ENCODE assay signal across 7 cellular contexts in genomic region chr10:88881335-88881734, GRCh38. TPM values are rescaled to one million over a fixed set of nuclear protein-coding genes. Genes with fewer than 3 reads are reported as not detected.
DNase-seq lines count a peak whose midpoint lies in the region; ATAC-seq and TF ChIP-seq lines count a peak whose summit lies in the region.

No MANE protein-coding gene starts in this region.

- DNase-seq in HFFc6: no peak
- DNase-seq in activated B cell treated with CpG ODN at 0.5 μM for 24 hours: no peak
- no peak for DNase-seq in stimulated activated naive CD8-positive, alpha-beta T cell treated with anti-CD3 and anti-CD28 coated beads, Interleukin-15, amount 100 ng/mL, for 72 hours
- no peak for DNase-seq in AG08395 (ENCODE audit: low spot score)
- DNase-seq in DMS153 (lab: John Stamatoyannopoulos, UW): no peak

- peak overlapping the region; percentile 77 for H3K4me3 ChIP-seq in iPS-11a (ENCODE audit: low read depth, low read length)

- H3K4me3 Mint-ChIP-seq in HFFc6 (peak overlapping the region; percentile 98), activated B cell treated with CpG ODN at 0.5 μM for 24 hours (peak overlapping the region; percentile 96)
- H3K4me3 Mint-ChIP-seq in stimulated activated naive CD8-positive, alpha-beta T cell treated with anti-CD3 and anti-CD28 coated beads, Interleukin-15, amount 100 ng/mL, for 72 hours: peak overlapping the region; percentile 91 to 99

- TF ChIP-seq CTCF in HFFc6 (IDR thresholded peaks at IDR 0.05) (no peak), activated B cell treated with CpG ODN at 0.5 μM for 24 hours (IDR thresholded peaks at IDR 0.05) (no peak)

- H3K27ac Mint-ChIP-seq in HFFc6: peak overlapping the region; percentile 95
- H3K27ac Mint-ChIP-seq in activated B cell treated with CpG ODN at 0.5 μM for 24 hours: peak overlapping the region; percentile 99
- peak overlapping the region; percentile 97 for H3K27ac Mint-ChIP-seq in stimulated activated naive CD8-positive, alpha-beta T cell treated with anti-CD3 and anti-CD28 coated beads, Interleukin-15, amount 100 ng/mL, for 72 hours

- H3K36me3 Mint-ChIP-seq in HFFc6 (ENCODE audit: low read depth) (peaks cover 48% of the 10 kb centered on the region), activated B cell treated with CpG ODN at 0.5 μM for 24 hours (ENCODE audit: low read depth) (peaks cover 14% of the 10 kb centered on the region)

- H3K27me3 Mint-ChIP-seq in HFFc6 (ENCODE audit: insufficient read depth) (no peaks in the 10 kb centered on the region), activated B cell treated with CpG ODN at 0.5 μM for 24 hours (no peaks in the 10 kb centered on the region)
- no peaks in the 10 kb centered on the region for H3K27me3 Mint-ChIP-seq in stimulated activated naive CD8-positive, alpha-beta T cell treated with anti-CD3 and anti-CD28 coated beads, Interleukin-15, amount 100 ng/mL, for 72 hours

- peaks cover 70% of the 10 kb centered on the region for H3K4me1 Mint-ChIP-seq in HFFc6 (ENCODE audit: low read depth)
- H3K4me1 Mint-ChIP-seq in activated B cell treated with CpG ODN at 0.5 μM for 24 hours: peaks cover 61% of the 10 kb centered on the region
- H3K4me1 Mint-ChIP-seq in stimulated activated naive CD8-positive, alpha-beta T cell treated with anti-CD3 and anti-CD28 coated beads, Interleukin-15, amount 100 ng/mL, for 72 hours: peaks cover 71% of the 10 kb centered on the region

- POLR2A ChIA-PET in activated B cell treated with CpG ODN at 0.5 μM for 24 hours (lab: Charles Lee): interaction anchor here (0.9 to 13.3 kb wide), 8 partner anchors 12 to 447 kb away, joined by 3 to 294 read pairs (median 10); partner anchors contain the start of genes FAS, IFIT3 and LIPA

- intact Hi-C loops in activated B cell treated with CpG ODN at 0.5 μM for 24 hours (cut with micrococcal nuclease): loop anchor here (2.0 to 5.0 kb wide), 5 partner anchors 43 to 1019 kb away; partner anchors contain the start of genes FAS, KIF20B, KLLN and PTEN

- CTCF ChIA-PET in activated B cell treated with CpG ODN at 0.5 μM for 24 hours (lab: Charles Lee): interaction anchor here (1.5 to 1.9 kb wide), 4 partner anchors 20 to 53 kb away, joined by 3 to 14 read pairs (median 7); no protein-coding TSS in a partner anchor

- ATAC-seq in activated B cell treated with CpG ODN at 0.5 μM for 24 hours (ENCODE audit: low read depth) (no peak), GM19035 (IDR thresholded peaks at IDR 0.05; ENCODE audit: unreplicated experiment) (no peak)
- ATAC-seq in stimulated activated naive CD8-positive, alpha-beta T cell treated with anti-CD3 and anti-CD28 coated beads, Interleukin-15, amount 100 ng/mL, for 72 hours: no peak

- H3K9me3 Mint-ChIP-seq in HFFc6: no peaks in the 10 kb centered on the region
- H3K9me3 Mint-ChIP-seq in activated B cell treated with CpG ODN at 0.5 μM for 24 hours: no peaks in the 10 kb centered on the region
- H3K9me3 Mint-ChIP-seq in stimulated activated naive CD8-positive, alpha-beta T cell treated with anti-CD3 and anti-CD28 coated beads, Interleukin-15, amount 100 ng/mL, for 72 hours: no peaks in the 10 kb centered on the region

RNA-seq across cellular contexts. Expression of gene STAMBPL1, which starts 1.3 kb away (rescaled TPM):
- 10 to 100 TPM; 28.8 to 44.9 (median 40.6) TPM for total RNA-seq in HFFc6 (2021; fragmentation: NEBNext Ultra II Directional; extraction: Animal tissue kit (Norgen Biotek cat#: 25700))
- total RNA-seq in activated B cell treated with CpG ODN at 0.5 μM for 24 hours: 38.7 and 44.5 TPM in 2 replicates

RNA-seq across cellular contexts. Expression of gene ANKRD22, which starts 29.7 kb away (rescaled TPM):
- total RNA-seq in HFFc6 (2021; fragmentation: NEBNext Ultra II Directional; extraction: Animal tissue kit (Norgen Biotek cat#: 25700)): not detected
- total RNA-seq in activated B cell treated with CpG ODN at 0.5 μM for 24 hours: not detected in 2 replicates
